Comparison of ENCODE assay signal across 20 cellular contexts in genomic region chr6:33882154-33882553, GRCh38.
A peak's percentile ranks its signal among the peaks of the same experiment; 100 is the strongest.
DNase-seq lines count a peak whose midpoint lies in the region; ATAC-seq and TF ChIP-seq lines count a peak whose summit lies in the region.
"Had no signal": no experiment of that assay in that cellular context is flagged by ENCODE, and none has a peak within 500 bp of the region (broad histone marks: within the 10 kb centered on the region; RNA-seq: fewer than 3 reads in every experiment).

No MANE protein-coding gene starts in this region.

- DNase-seq in choroid plexus epithelial cell (ENCODE audit: low read depth) (peak; percentile 12), cardiac muscle cell (ENCODE audit: low read depth in 1 of 2, low spot score in 1 of 2) (peak; percentile 40 to 87), mucosa of gallbladder (ENCODE audit: low spot score) (peak; percentile 40)
- DNase-seq in activated effector memory CD4-positive, alpha-beta T cell treated with Interleukin-2 at 50 U/mL for 16 hours = no peak
- DNase-seq: activated CD4-positive, alpha-beta memory T cell treated with anti-CD3 and anti-CD28 coated beads, Interleukin-2, amount 10 ng/mL, durations not matched to agents 7 days and 5 days; activated naive CD8-positive, alpha-beta T cell treated with anti-CD3 and anti-CD28 coated beads for 36 hours; cerebellar nuclear complex; kidney glomerular epithelial cell; NCI-H1436 treated with DMSO at 0.1 percent for 48 hours; NCI-H2107; PC-3; stimulated activated CD4-positive, alpha-beta T cell treated with anti-CD3 and anti-CD28 coated beads, Interleukin-4, amount 100 ng/mL, for 24 hours; stimulated activated naive CD4-positive, alpha-beta T cell had no signal

- no peaks in the 10 kb centered on the region for H3K36me3 ChIP-seq in cardiac muscle cell
- H3K36me3 ChIP-seq: ascending aorta, gastrocnemius medialis had no signal

- ATAC-seq in HG02885 (IDR thresholded peaks at IDR 0.05; ENCODE audit: poor library complexity, unreplicated experiment) = no peak
- no peak for ATAC-seq in GM21360 (IDR thresholded peaks at IDR 0.05; ENCODE audit: unreplicated experiment)
- no peak for ATAC-seq in HG03280 (IDR thresholded peaks at IDR 0.05; ENCODE audit: unreplicated experiment)
- ATAC-seq: activated CD4-positive, CD25-positive, alpha-beta regulatory T cell treated with anti-CD3 and anti-CD28 coated beads, Interleukin-2, amount 50 U/mL, for 24 hours; PC-3 had no signal

- TF ChIP-seq CTCF in choroid plexus epithelial cell (conservative IDR thresholded peaks at IDR 0.05; ENCODE audit: low read depth, low read length) (no peak), cardiac muscle cell (IDR thresholded peaks at IDR 0.05; ENCODE audit: low read depth, low read length) (no peak)

- no peak overlapping the region for H3K27ac ChIP-seq in cardiac muscle cell
- H3K27ac ChIP-seq: ascending aorta, gastrocnemius medialis, KMS-11 had no signal

- no peaks in the 10 kb centered on the region for H3K27me3 ChIP-seq in cardiac muscle cell
- H3K27me3 ChIP-seq: ascending aorta, gastrocnemius medialis had no signal

- H3K4me1 ChIP-seq in cardiac muscle cell (ENCODE audit: low read depth) = peaks cover 7% of the 10 kb centered on the region
- H3K4me1 ChIP-seq: ascending aorta, gastrocnemius medialis had no signal

- H3K9me3 ChIP-seq in cardiac muscle cell (ENCODE audit: low read depth) = no peaks in the 10 kb centered on the region
- H3K9me3 ChIP-seq: ascending aorta, gastrocnemius medialis had no signal

- H3K4me3 ChIP-seq in choroid plexus epithelial cell (ENCODE audit: low read depth, low read length) (no peak overlapping the region), cardiac muscle cell (no peak overlapping the region)
- H3K4me3 ChIP-seq: ascending aorta, gastrocnemius medialis had no signal
